8 cellular contexts compared by ENCODE assay signal in genomic region chr19:49391581-49392399, GRCh38. TPM values are rescaled to one million over a fixed set of nuclear protein-coding genes. Genes with fewer than 3 reads are reported as not detected.
DNase-seq lines count a peak whose midpoint lies in the region; ATAC-seq and TF ChIP-seq lines count a peak whose summit lies in the region.

No MANE protein-coding gene starts in this region.

- H3K9me3 Mint-ChIP-seq in activated CD8-positive, alpha-beta memory T cell treated with anti-CD3 and anti-CD28 coated beads, Interleukin-2, amount 10 ng/mL, durations not matched to agents 7 days and 5 days (ENCODE audit: low read depth), result no peaks in the 10 kb centered on the region
- H3K9me3 Mint-ChIP-seq in endodermal cell, result peaks cover 1% of the 10 kb centered on the region

- H3K4me3 ChIP-seq in endodermal cell (ENCODE audit: low read length) (no peak overlapping the region), mucosa of descending colon (no peak overlapping the region)

- intact Hi-C loops in mucosa of descending colon (cut with DNase I, micrococcal nuclease), result loop anchor here (2.0 to 5.0 kb wide), 2 partner anchors 51 kb away; partner anchors contain the start of gene SLC17A7 (in 1 of the 2)

- H3K27ac Mint-ChIP-seq in activated CD8-positive, alpha-beta memory T cell treated with anti-CD3 and anti-CD28 coated beads, Interleukin-2, amount 10 ng/mL, durations not matched to agents 7 days and 5 days, result peak overlapping the region; percentile 58
- no peak overlapping the region for H3K27ac Mint-ChIP-seq in endodermal cell

- no peaks in the 10 kb centered on the region for H3K27me3 Mint-ChIP-seq in activated CD8-positive, alpha-beta memory T cell treated with anti-CD3 and anti-CD28 coated beads, Interleukin-2, amount 10 ng/mL, durations not matched to agents 7 days and 5 days
- peaks cover 24% of the 10 kb centered on the region for H3K27me3 Mint-ChIP-seq in endodermal cell (ENCODE audit: insufficient read depth)

- H3K36me3 ChIP-seq in endodermal cell (ENCODE audit: control insufficient read depth, insufficient read depth, low read length) (no peaks in the 10 kb centered on the region), mucosa of descending colon (ENCODE audit: low read depth) (no peaks in the 10 kb centered on the region)

- H3K27me3 ChIP-seq in endodermal cell (ENCODE audit: control insufficient read depth, insufficient read depth, low read length, poor library complexity, severe bottlenecking), result peaks cover 9% of the 10 kb centered on the region

- ATAC-seq in activated CD8-positive, alpha-beta memory T cell treated with anti-CD3 and anti-CD28 coated beads, Interleukin-2, amount 10 ng/mL, durations not matched to agents 7 days and 5 days, result peak; percentile 91
- ATAC-seq in mucosa of descending colon, result peak; percentile 90
- ATAC-seq in HG02840 (IDR thresholded peaks at IDR 0.05; ENCODE audit: low FRiP score, unreplicated experiment), result no peak

- no peaks in the 10 kb centered on the region for H3K4me1 ChIP-seq in endodermal cell (ENCODE audit: control insufficient read depth, insufficient read depth, low read length)
- no peaks in the 10 kb centered on the region for H3K4me1 ChIP-seq in mucosa of descending colon (ENCODE audit: low read depth)

- CTCF ChIA-PET in activated CD8-positive, alpha-beta memory T cell treated with anti-CD3 and anti-CD28 coated beads, Interleukin-2, amount 10 ng/mL, durations not matched to agents 7 days and 5 days (lab: Charles Lee), result interaction anchor here (0.6 to 5.0 kb wide), 35 partner anchors 8 to 289 kb away, joined by 3 to 87 read pairs (median 4); partner anchors contain the start of genes ALDH16A1, FLT3LG, GFY and PIH1D1

- H3K27ac ChIP-seq in endodermal cell (ENCODE audit: low read depth, low read length), result no peak overlapping the region

- DNase-seq in DMS153 treated with DMSO at 0.1 percent for 48 hours (lab: John Stamatoyannopoulos, UW; ENCODE audit: unreplicated experiment), result peak; percentile 68
- peak; percentile 28 for DNase-seq in HS-5 (ENCODE audit: low read depth)
- peak; percentile 54 for DNase-seq in NOMO-1 treated with DMSO at 0.1 percent for 48 hours (lab: John Stamatoyannopoulos, UW; ENCODE audit: unreplicated experiment)
- DNase-seq in activated CD8-positive, alpha-beta memory T cell treated with anti-CD3 and anti-CD28 coated beads, Interleukin-2, amount 10 ng/mL, durations not matched to agents 7 days and 5 days, result peak; percentile 87
- DNase-seq in endodermal cell, result peak; percentile 95
- DNase-seq in mucosa of descending colon, result peak; percentile 75 to 87 (median 79)
- peak; percentile 83 for DNase-seq in stimulated activated CD8-positive, alpha-beta memory T cell treated with anti-CD3 and anti-CD28 coated beads, Interleukin-4, amount 100 ng/mL, for 48 hours

- WGBS in endodermal cell (ENCODE audit: insufficient coverage in 1 of 2, insufficient read length in 1 of 2), 2 experiments, result 52 to 75% methylated on average over 7 to 14 of the region's 14 CpGs

- peak; percentile 94 for TF ChIP-seq CTCF in endodermal cell (conservative IDR thresholded peaks at IDR 0.05)
- peak; percentile 52 for TF ChIP-seq CTCF in mucosa of descending colon (IDR thresholded peaks at IDR 0.05)

- H3K9ac ChIP-seq in endodermal cell (ENCODE audit: extremely low read depth, low read length, poor library complexity, severe bottlenecking), result no peak overlapping the region

- H3K36me3 Mint-ChIP-seq in activated CD8-positive, alpha-beta memory T cell treated with anti-CD3 and anti-CD28 coated beads, Interleukin-2, amount 10 ng/mL, durations not matched to agents 7 days and 5 days, result no peaks in the 10 kb centered on the region
- H3K36me3 Mint-ChIP-seq in endodermal cell (ENCODE audit: low read depth), result no peaks in the 10 kb centered on the region

- H3K4me1 Mint-ChIP-seq in activated CD8-positive, alpha-beta memory T cell treated with anti-CD3 and anti-CD28 coated beads, Interleukin-2, amount 10 ng/mL, durations not matched to agents 7 days and 5 days, result peaks cover 30% of the 10 kb centered on the region
- no peaks in the 10 kb centered on the region for H3K4me1 Mint-ChIP-seq in endodermal cell

- H3K9me3 ChIP-seq in endodermal cell (ENCODE audit: control insufficient read depth, low read length), result no peaks in the 10 kb centered on the region
- H3K9me3 ChIP-seq in mucosa of descending colon, result no peaks in the 10 kb centered on the region

- H3K4me3 Mint-ChIP-seq in activated CD8-positive, alpha-beta memory T cell treated with anti-CD3 and anti-CD28 coated beads, Interleukin-2, amount 10 ng/mL, durations not matched to agents 7 days and 5 days, result no peak overlapping the region
- no peak overlapping the region for H3K4me3 Mint-ChIP-seq in endodermal cell

RNA-seq across cellular contexts. Expression of gene KASH5, which starts 3.7 kb away (rescaled TPM):
- under 1 TPM in 1 of 2 experiments, not detected in 1; 0.64 TPM for total RNA-seq in activated CD8-positive, alpha-beta memory T cell treated with anti-CD3 and anti-CD28 coated beads, Interleukin-2, amount 10 ng/mL, durations not matched to agents 7 days and 5 days
- under 1 TPM in 1 of 2 donors, not detected in 1; 0.13 TPM for total RNA-seq in endodermal cell
- not detected for polyA plus RNA-seq in endodermal cell (2013, experiment 1 of 2)
- not detected for polyA plus RNA-seq in endodermal cell (2013, experiment 2 of 2)
- not detected for total RNA-seq in mucosa of descending colon

RNA-seq across cellular contexts. Expression of gene DKKL1, which starts 28.1 kb away (rescaled TPM):
- not detected for total RNA-seq in activated CD8-positive, alpha-beta memory T cell treated with anti-CD3 and anti-CD28 coated beads, Interleukin-2, amount 10 ng/mL, durations not matched to agents 7 days and 5 days
- total RNA-seq in endodermal cell (1 to 10 TPM; 1.8 to 2.1 TPM), mucosa of descending colon (under 1 TPM in 1 of 3 donors, not detected in 2; 0.44 TPM)
- polyA plus RNA-seq in endodermal cell (2013, experiment 1 of 2), result 6.5 TPM
- 3.4 TPM for polyA plus RNA-seq in endodermal cell (2013, experiment 2 of 2)

RNA-seq across cellular contexts. Expression of gene TEAD2, which starts 29.6 kb away (rescaled TPM):
- not detected for total RNA-seq in activated CD8-positive, alpha-beta memory T cell treated with anti-CD3 and anti-CD28 coated beads, Interleukin-2, amount 10 ng/mL, durations not matched to agents 7 days and 5 days
- total RNA-seq in endodermal cell (100 to 1,000 TPM; 142 to 166 TPM), mucosa of descending colon (10 to 100 TPM in 2 of 3 donors, 1 to 10 TPM in 1; 9.8 to 64.0 (median 21.8) TPM)
- 147 TPM for polyA plus RNA-seq in endodermal cell (2013, experiment 1 of 2)
- polyA plus RNA-seq in endodermal cell (2013, experiment 2 of 2), result 145 TPM

RNA-seq across cellular contexts. Expression of gene PTH2, which starts 31.5 kb away (rescaled TPM):
- not detected for total RNA-seq in activated CD8-positive, alpha-beta memory T cell treated with anti-CD3 and anti-CD28 coated beads, Interleukin-2, amount 10 ng/mL, durations not matched to agents 7 days and 5 days
- not detected for total RNA-seq in endodermal cell
- polyA plus RNA-seq in endodermal cell (2013, experiment 1 of 2), result 0.64 TPM
- polyA plus RNA-seq in endodermal cell (2013, experiment 2 of 2), result 0.79 TPM
- not detected for total RNA-seq in mucosa of descending colon

RNA-seq across cellular contexts. Expression of gene GFY, which starts 33.4 kb away (rescaled TPM):
- total RNA-seq in activated CD8-positive, alpha-beta memory T cell treated with anti-CD3 and anti-CD28 coated beads, Interleukin-2, amount 10 ng/mL, durations not matched to agents 7 days and 5 days, result not detected
- under 1 TPM in 1 of 2 donors, not detected in 1; 0.18 TPM for total RNA-seq in endodermal cell
- 0.53 TPM for polyA plus RNA-seq in endodermal cell (2013, experiment 1 of 2)
- polyA plus RNA-seq in endodermal cell (2013, experiment 2 of 2), result 0.41 TPM
- not detected for total RNA-seq in mucosa of descending colon

Comparison
In these comparisons a context has a peak if more than half of its experiments do, and no peak if none do; other contexts are left out.
1. DNase-seq: peak in every context shown above with its lines; median percentile 95 in endodermal cell; 87 in activated CD8-positive, alpha-beta memory T cell treated with anti-CD3 and anti-CD28 coated beads, Interleukin-2, amount 10 ng/mL, durations not matched to agents 7 days and 5 days; 83 in stimulated activated CD8-positive, alpha-beta memory T cell treated with anti-CD3 and anti-CD28 coated beads, Interleukin-4, amount 100 ng/mL, for 48 hours; 79 in mucosa of descending colon; 68 in DMS153 treated with DMSO at 0.1 percent for 48 hours; 54 in NOMO-1 treated with DMSO at 0.1 percent for 48 hours; 28 in HS-5.
2. RNA of gene TEAD2, which starts 29.6 kb away (total RNA-seq): 142 to 166 TPM in endodermal cell and 9.8 to 64.0 TPM in mucosa of descending colon; not detected in activated CD8-positive, alpha-beta memory T cell treated with anti-CD3 and anti-CD28 coated beads, Interleukin-2, amount 10 ng/mL, durations not matched to agents 7 days and 5 days; every median in the first group is over 10 times any median in the second.